Comparison of ENCODE assay signal across 9 cellular contexts in genomic region chr3:63961891-63962290, GRCh38.
A peak's percentile ranks its signal among the peaks of the same experiment; 100 is the strongest.
DNase-seq lines count a peak whose midpoint lies in the region; ATAC-seq and TF ChIP-seq lines count a peak whose summit lies in the region.
"Had no signal": no experiment of that assay in that cellular context is flagged by ENCODE, and none has a peak within 500 bp of the region (broad histone marks: within the 10 kb centered on the region; RNA-seq: fewer than 3 reads in every experiment).

No MANE protein-coding gene starts in this region.

- no peaks in the 10 kb centered on the region for H3K9me3 ChIP-seq in RWPE2 (ENCODE audit: severe bottlenecking)
- H3K9me3 ChIP-seq: BLaER1 treated with 17β-estradiol and CSF1 and Interleukin-3, amounts not matched to agents 10 nM and 100 nM had no signal

- H3K27ac ChIP-seq in RWPE2 (ENCODE audit: poor library complexity, severe bottlenecking) = no peak overlapping the region
- H3K27ac ChIP-seq: BLaER1 treated with 17β-estradiol and CSF1 and Interleukin-3, amounts not matched to agents 10 nM and 100 nM had no signal

- ATAC-seq in GM21360 (IDR thresholded peaks at IDR 0.05; ENCODE audit: unreplicated experiment) (peak; percentile 82), HG03558 (IDR thresholded peaks at IDR 0.05; ENCODE audit: extremely low read depth, unreplicated experiment) (peak; percentile 61), RWPE2 (ENCODE audit: low read depth) (peak; percentile 81)

- H3K4me3 ChIP-seq in RWPE2 (ENCODE audit: severe bottlenecking) = no peak overlapping the region
- H3K4me3 ChIP-seq: BLaER1 treated with 17β-estradiol and CSF1 and Interleukin-3, amounts not matched to agents 10 nM and 100 nM had no signal

- no peaks in the 10 kb centered on the region for H3K27me3 ChIP-seq in RWPE2 (ENCODE audit: insufficient read depth, poor library complexity, severe bottlenecking)
- H3K27me3 ChIP-seq: BLaER1 treated with 17β-estradiol and CSF1 and Interleukin-3, amounts not matched to agents 10 nM and 100 nM had no signal

- H3K4me1 ChIP-seq in RWPE2 (ENCODE audit: insufficient read depth, poor library complexity, severe bottlenecking) = peaks cover 23% of the 10 kb centered on the region

- intact Hi-C loops in posterior cingulate gyrus (cut with DNase I) = loop anchor here (2.0 kb wide), 1 partner anchor 31 kb away; no protein-coding TSS in a partner anchor

- peak; percentile 89 for TF ChIP-seq CTCF in RWPE2 (IDR thresholded peaks at IDR 0.05; ENCODE audit: poor library complexity, severe bottlenecking)

- peaks cover 18% of the 10 kb centered on the region for H3K36me3 ChIP-seq in RWPE2 (ENCODE audit: low read depth)

- peak; percentile 35 for DNase-seq in NCI-H1092 treated with DMSO at 0.1 percent for 48 hours (lab: John Stamatoyannopoulos, UW)
- DNase-seq in NCI-H1092 (lab: John Stamatoyannopoulos, UW) = no peak
- no peak for DNase-seq in RWPE2 (ENCODE audit: low spot score)
- DNase-seq in fibroblast of peridontal ligament (ENCODE audit: extremely low read depth) = peak; percentile 51
- DNase-seq in putamen (ENCODE audit: low spot score) = peak; percentile 37
- no peak for DNase-seq in posterior cingulate gyrus

Comparison
In these comparisons a context has a peak if more than half of its experiments do, and no peak if none do; other contexts are left out.
1. DNase-seq: peak in NCI-H1092 treated with DMSO at 0.1 percent for 48 hours (single experiment), fibroblast of peridontal ligament (single experiment) and putamen (single experiment); none in NCI-H1092 (single experiment), RWPE2 (single experiment) and posterior cingulate gyrus (0 of 10).
2. Peak in every context shown above with its lines, with median percentiles within 50 percentile points of each other: ATAC-seq.